ENCODE assay signal across 36 cellular contexts in genomic region chr2:164764474-164764873, GRCh38.
"Had no signal": no experiment of that assay in that cellular context is flagged by ENCODE, and none has a peak within 500 bp of the region (broad histone marks: within the 10 kb centered on the region; RNA-seq: fewer than 3 reads in every experiment).

No MANE protein-coding gene starts in this region.

- H3K27me3 Mint-ChIP-seq: activated B cell treated with CpG ODN at 0.5 μM for 24 hours; activated CD4-positive, alpha-beta memory T cell treated with anti-CD3 and anti-CD28 coated beads for 36 hours; activated CD4-positive, alpha-beta T cell treated with anti-CD3 and anti-CD28 coated beads, Interleukin-2, amount 10 ng/mL, durations not matched to agents 24 days and 14 days; activated CD8-positive, alpha-beta T cell treated with anti-CD3 and anti-CD28 coated beads for 36 hours; activated naive CD4-positive, alpha-beta T cell treated with anti-CD3 and anti-CD28 coated beads, Interleukin-2, amount 10 ng/mL, durations not matched to agents 7 days and 5 days; activated naive CD4-positive, alpha-beta T cell treated with anti-CD3 and anti-CD28 coated beads, Interleukin-2, amount 50 U/mL, for 24 hours; activated naive CD8-positive, alpha-beta T cell; activated naive CD8-positive, alpha-beta T cell treated with anti-CD3 and anti-CD28 coated beads, Interleukin-2, amount 10 ng/mL, durations not matched to agents 7 days and 5 days; activated naive CD8-positive, alpha-beta T cell treated with anti-CD3 and anti-CD28 coated beads, Interleukin-2, amount 50 U/mL, for 24 hours; activated T-helper 17 cell treated with anti-CD3 and anti-CD28 coated beads, Interleukin-2, amount 50 U/mL, for 72 hours; central memory CD8-positive, alpha-beta T cell had no signal

- H3K27me3 ChIP-seq: cardiac muscle cell had no signal

- H3K4me1 Mint-ChIP-seq: activated naive CD4-positive, alpha-beta T cell treated with anti-CD3 and anti-CD28 coated beads, Interleukin-2, amount 10 ng/mL, durations not matched to agents 7 days and 5 days; activated naive CD4-positive, alpha-beta T cell treated with anti-CD3 and anti-CD28 coated beads, Interleukin-2, amount 50 U/mL, for 24 hours; activated naive CD8-positive, alpha-beta T cell treated with anti-CD3 and anti-CD28 coated beads, Interleukin-2, amount 10 ng/mL, durations not matched to agents 7 days and 5 days; activated T-helper 17 cell treated with anti-CD3 and anti-CD28 coated beads, Interleukin-2, amount 50 U/mL, for 72 hours; central memory CD8-positive, alpha-beta T cell had no signal

- H3K4me3 Mint-ChIP-seq: activated B cell treated with CpG ODN at 0.5 μM for 24 hours; activated CD4-positive, alpha-beta memory T cell treated with anti-CD3 and anti-CD28 coated beads for 36 hours; activated CD4-positive, alpha-beta T cell treated with anti-CD3 and anti-CD28 coated beads, Interleukin-2, amount 10 ng/mL, durations not matched to agents 24 days and 14 days; activated CD8-positive, alpha-beta T cell treated with anti-CD3 and anti-CD28 coated beads for 36 hours; activated naive CD4-positive, alpha-beta T cell treated with anti-CD3 and anti-CD28 coated beads, Interleukin-2, amount 10 ng/mL, durations not matched to agents 7 days and 5 days; activated naive CD4-positive, alpha-beta T cell treated with anti-CD3 and anti-CD28 coated beads, Interleukin-2, amount 50 U/mL, for 24 hours; activated naive CD8-positive, alpha-beta T cell; activated naive CD8-positive, alpha-beta T cell treated with anti-CD3 and anti-CD28 coated beads, Interleukin-2, amount 10 ng/mL, durations not matched to agents 7 days and 5 days; activated naive CD8-positive, alpha-beta T cell treated with anti-CD3 and anti-CD28 coated beads, Interleukin-2, amount 50 U/mL, for 24 hours; activated T-cell treated with anti-CD3 and anti-CD28 coated beads, Interleukin-2, amount 50 U/mL, for 4 hours; activated T-cell treated with anti-CD3 and anti-CD28 coated beads, Interleukin-2, amount 50 U/mL, for 72 hours; activated T-helper 1 cell treated with anti-CD3 and anti-CD28 coated beads, Interleukin-12 subunit alpha, Interleukin-12 subunit beta, Interleukin-2, Interleukin-4 antibody, amounts not matched to agents 30 ng/mL and 10 ng/mL and 1 ng/mL, durations not matched to agents 14 hours and 24 hours and 36 hours; activated T-helper 17 cell treated with anti-CD3 and anti-CD28 coated beads, Interleukin-2, amount 50 U/mL, for 72 hours; brain; central memory CD8-positive, alpha-beta T cell; T-helper 1 cell treated with Interleukin-12 subunit alpha and Interleukin-12 subunit beta and Interleukin-4 antibody, amounts not matched to agents 30 μg/mL and 1 μg/mL, for 36 hours; T-helper 2 cell treated with Interferon-gamma antibody and Interleukin-4, amounts not matched to agents 5 μg/mL and 100 μg/mL, for 36 hours had no signal

- DNase-seq: activated B cell treated with CpG ODN at 0.5 μM for 24 hours; activated CD4-positive, alpha-beta memory T cell treated with anti-CD3 and anti-CD28 coated beads for 36 hours; activated CD4-positive, alpha-beta T cell treated with anti-CD3 and anti-CD28 coated beads for 4 hours; activated CD4-positive, alpha-beta T cell treated with anti-CD3 and anti-CD28 coated beads, Interleukin-2, amount 10 ng/mL, durations not matched to agents 24 days and 14 days; activated CD4-positive, alpha-beta T cell treated with anti-CD3 and anti-CD28 coated beads, Interleukin-2, amount 50 U/mL, for 1 hour; activated CD4-positive, alpha-beta T cell treated with anti-CD3 and anti-CD28 coated beads, Interleukin-2, amount 50 U/mL, for 4 hours; activated CD4-positive, CD25-positive, alpha-beta regulatory T cell treated with anti-CD3 and anti-CD28 coated beads, Interleukin-2, amount 50 U/mL, for 72 hours; activated CD8-positive, alpha-beta memory T cell treated with anti-CD3 and anti-CD28 coated beads, Interleukin-2, amount 50 U/mL, for 4 hours; activated CD8-positive, alpha-beta T cell treated with anti-CD3 and anti-CD28 coated beads for 36 hours; activated effector memory CD4-positive, alpha-beta T cell treated with anti-CD3 and anti-CD28 coated beads, Interleukin-2, amount 50 U/mL, for 16 hours; activated naive CD4-positive, alpha-beta T cell treated with anti-CD3 and anti-CD28 coated beads, Interleukin-2, amount 10 ng/mL, durations not matched to agents 7 days and 5 days; activated naive CD4-positive, alpha-beta T cell treated with Interleukin-2 at 50 U/mL for 16 hours; activated naive CD8-positive, alpha-beta T cell treated with anti-CD3 and anti-CD28 coated beads, Interleukin-2, amount 10 ng/mL, durations not matched to agents 7 days and 5 days; activated naive CD8-positive, alpha-beta T cell treated with anti-CD3 and anti-CD28 coated beads, Interleukin-2, amount 50 U/mL, for 24 hours; activated T-cell treated with anti-CD3 and anti-CD28 coated beads for 4 hours; activated T-cell treated with anti-CD3 and anti-CD28 coated beads, Interleukin-2, amount 50 U/mL, for 1 hour; activated T-cell treated with anti-CD3 and anti-CD28 coated beads, Interleukin-2, amount 50 U/mL, for 4 hours; activated T-cell treated with anti-CD3 and anti-CD28 coated beads, Interleukin-2, amount 50 U/mL, for 72 hours; amniotic stem cell; aorta; caudate nucleus; cerebellar nuclear complex; T-helper 1 cell; T-helper 2 cell; T-helper 9 cell had no signal

- H3K27ac Mint-ChIP-seq: activated CD4-positive, alpha-beta memory T cell treated with anti-CD3 and anti-CD28 coated beads for 36 hours; activated CD4-positive, alpha-beta T cell treated with anti-CD3 and anti-CD28 coated beads, Interleukin-2, amount 10 ng/mL, durations not matched to agents 24 days and 14 days; activated CD8-positive, alpha-beta T cell treated with anti-CD3 and anti-CD28 coated beads for 36 hours; activated naive CD4-positive, alpha-beta T cell treated with anti-CD3 and anti-CD28 coated beads, Interleukin-2, amount 10 ng/mL, durations not matched to agents 7 days and 5 days; activated naive CD4-positive, alpha-beta T cell treated with anti-CD3 and anti-CD28 coated beads, Interleukin-2, amount 50 U/mL, for 24 hours; activated naive CD8-positive, alpha-beta T cell; activated naive CD8-positive, alpha-beta T cell treated with anti-CD3 and anti-CD28 coated beads, Interleukin-2, amount 10 ng/mL, durations not matched to agents 7 days and 5 days; activated naive CD8-positive, alpha-beta T cell treated with anti-CD3 and anti-CD28 coated beads, Interleukin-2, amount 50 U/mL, for 24 hours; activated T-cell treated with anti-CD3 and anti-CD28 coated beads, Interleukin-2, amount 50 U/mL, for 72 hours; activated T-helper 1 cell treated with anti-CD3 and anti-CD28 coated beads, Interleukin-12 subunit alpha, Interleukin-12 subunit beta, Interleukin-2, Interleukin-4 antibody, amounts not matched to agents 30 ng/mL and 10 ng/mL and 1 ng/mL, durations not matched to agents 14 hours and 24 hours and 36 hours; activated T-helper 17 cell treated with anti-CD3 and anti-CD28 coated beads, Interleukin-2, amount 50 U/mL, for 72 hours; brain; T-helper 1 cell treated with Interleukin-12 subunit alpha and Interleukin-12 subunit beta and Interleukin-4 antibody, amounts not matched to agents 30 μg/mL and 1 μg/mL, for 36 hours; T-helper 2 cell treated with Interferon-gamma antibody and Interleukin-4, amounts not matched to agents 5 μg/mL and 100 μg/mL, for 36 hours had no signal

- H3K27ac ChIP-seq: cardiac muscle cell, VCaP had no signal

- H3K9me3 Mint-ChIP-seq: activated B cell treated with CpG ODN at 0.5 μM for 24 hours; activated CD4-positive, alpha-beta memory T cell treated with anti-CD3 and anti-CD28 coated beads for 36 hours; activated CD4-positive, alpha-beta T cell treated with anti-CD3 and anti-CD28 coated beads, Interleukin-2, amount 10 ng/mL, durations not matched to agents 24 days and 14 days; activated CD8-positive, alpha-beta T cell treated with anti-CD3 and anti-CD28 coated beads for 36 hours; activated naive CD4-positive, alpha-beta T cell treated with anti-CD3 and anti-CD28 coated beads, Interleukin-2, amount 10 ng/mL, durations not matched to agents 7 days and 5 days; activated naive CD4-positive, alpha-beta T cell treated with anti-CD3 and anti-CD28 coated beads, Interleukin-2, amount 50 U/mL, for 24 hours; activated naive CD8-positive, alpha-beta T cell treated with anti-CD3 and anti-CD28 coated beads, Interleukin-2, amount 10 ng/mL, durations not matched to agents 7 days and 5 days; activated T-cell treated with anti-CD3 and anti-CD28 coated beads, Interleukin-2, amount 50 U/mL, for 72 hours; activated T-helper 1 cell treated with anti-CD3 and anti-CD28 coated beads, Interleukin-12 subunit alpha, Interleukin-12 subunit beta, Interleukin-2, Interleukin-4 antibody, amounts not matched to agents 30 ng/mL and 10 ng/mL and 1 ng/mL, durations not matched to agents 14 hours and 24 hours and 36 hours; activated T-helper 17 cell treated with anti-CD3 and anti-CD28 coated beads, Interleukin-2, amount 50 U/mL, for 72 hours; brain; central memory CD8-positive, alpha-beta T cell; T-helper 1 cell treated with Interleukin-12 subunit alpha and Interleukin-12 subunit beta and Interleukin-4 antibody, amounts not matched to agents 30 μg/mL and 1 μg/mL, for 36 hours; T-helper 2 cell treated with Interferon-gamma antibody and Interleukin-4, amounts not matched to agents 5 μg/mL and 100 μg/mL, for 36 hours had no signal

- H3K36me3 ChIP-seq: cardiac muscle cell had no signal

- H3K4me3 ChIP-seq: cardiac muscle cell had no signal

- H3K36me3 Mint-ChIP-seq: activated CD4-positive, alpha-beta memory T cell treated with anti-CD3 and anti-CD28 coated beads for 36 hours; activated naive CD4-positive, alpha-beta T cell treated with anti-CD3 and anti-CD28 coated beads, Interleukin-2, amount 10 ng/mL, durations not matched to agents 7 days and 5 days; activated naive CD4-positive, alpha-beta T cell treated with anti-CD3 and anti-CD28 coated beads, Interleukin-2, amount 50 U/mL, for 24 hours; activated naive CD8-positive, alpha-beta T cell; activated naive CD8-positive, alpha-beta T cell treated with anti-CD3 and anti-CD28 coated beads, Interleukin-2, amount 10 ng/mL, durations not matched to agents 7 days and 5 days; brain had no signal

- ATAC-seq: activated CD8-positive, alpha-beta T cell treated with anti-CD3 and anti-CD28 coated beads for 36 hours; activated naive CD8-positive, alpha-beta T cell treated with anti-CD3 and anti-CD28 coated beads, Interleukin-2, amount 50 U/mL, for 24 hours; activated T-cell treated with anti-CD3 and anti-CD28 coated beads, Interleukin-2, amount 50 U/mL, for 4 hours; activated T-cell treated with anti-CD3 and anti-CD28 coated beads, Interleukin-2, amount 50 U/mL, for 72 hours; activated T-helper 17 cell treated with anti-CD3 and anti-CD28 coated beads, Interleukin-2, amount 50 U/mL, for 72 hours had no signal

- FAIRE-seq: bronchial epithelial cell had no signal
